ENCODE assay signal across 20 cellular contexts in genomic region chr10:95840121-95840520, GRCh38.
DNase-seq lines count a peak whose midpoint lies in the region; ATAC-seq and TF ChIP-seq lines count a peak whose summit lies in the region.
"Had no signal": no experiment of that assay in that cellular context is flagged by ENCODE, and none has a peak within 500 bp of the region (broad histone marks: within the 10 kb centered on the region; RNA-seq: fewer than 3 reads in every experiment).

No MANE protein-coding gene starts in this region.

- ATAC-seq in activated B cell treated with CpG ODN at 0.5 μM for 24 hours (ENCODE audit: low read depth) (no peak), GM21825 (IDR thresholded peaks at IDR 0.05; ENCODE audit: unreplicated experiment) (no peak)
- ATAC-seq in stimulated activated effector memory CD8-positive, alpha-beta T cell treated with anti-CD3 and anti-CD28 coated beads, Interleukin-12 subunit alpha, Interleukin-12 subunit beta, amount 100 ng/mL, for 72 hours = peak; percentile 63
- ATAC-seq: foreskin keratinocyte, sciatic nerve had no signal

- no peak for TF ChIP-seq POLR2A in stomach (IDR thresholded peaks at IDR 0.05)

- H3K27me3 ChIP-seq in hepatocyte (no peaks in the 10 kb centered on the region), stomach (no peaks in the 10 kb centered on the region)
- H3K27me3 ChIP-seq: BE2C, SJSA1, suprapubic skin had no signal

- H3K27ac Mint-ChIP-seq in IgD-negative memory B cell (peak overlapping the region; percentile 88 to 96 (median 93)), activated B cell treated with CpG ODN at 0.5 μM for 24 hours (peak overlapping the region; percentile 95)
- H3K27ac Mint-ChIP-seq in stimulated activated effector memory CD8-positive, alpha-beta T cell treated with anti-CD3 and anti-CD28 coated beads, Interleukin-12 subunit alpha, Interleukin-12 subunit beta, amount 100 ng/mL, for 72 hours = peak overlapping the region; percentile 81

- H3K9me3 ChIP-seq in hepatocyte (ENCODE audit: low read depth) = no peaks in the 10 kb centered on the region
- H3K9me3 ChIP-seq in stomach = no peaks in the 10 kb centered on the region
- H3K9me3 ChIP-seq: BE2C, SJSA1, suprapubic skin had no signal

- POLR2A ChIA-PET in activated B cell treated with CpG ODN at 0.5 μM for 24 hours (lab: Charles Lee) = interaction anchor here (1.4 to 20.2 kb wide), 9 partner anchors 8 to 145 kb away, joined by 3 to 572 read pairs (median 18); partner anchors contain the start of genes ENTPD1 and TCTN3

- H3K9me3 Mint-ChIP-seq in IgD-negative memory B cell = no peaks in the 10 kb centered on the region
- H3K9me3 Mint-ChIP-seq in activated B cell treated with CpG ODN at 0.5 μM for 24 hours = no peaks in the 10 kb centered on the region
- H3K9me3 Mint-ChIP-seq in stimulated activated effector memory CD8-positive, alpha-beta T cell treated with anti-CD3 and anti-CD28 coated beads, Interleukin-12 subunit alpha, Interleukin-12 subunit beta, amount 100 ng/mL, for 72 hours = peaks cover 2% of the 10 kb centered on the region

- no peaks in the 10 kb centered on the region for H4K20me1 ChIP-seq in hepatocyte (ENCODE audit: insufficient read depth, poor library complexity, severe bottlenecking)

- TF ChIP-seq EP300 in stomach (IDR thresholded peaks at IDR 0.05) = no peak

- H3K27ac ChIP-seq in hepatocyte (no peak overlapping the region), stomach (peak overlapping the region in 2 of 5 donors; percentile 54 to 60)
- H3K27ac ChIP-seq: foreskin keratinocyte, PC-9, SJSA1, suprapubic skin had no signal

- CTCF ChIA-PET in activated B cell treated with CpG ODN at 0.5 μM for 24 hours (lab: Charles Lee) = interaction anchor here (1.0 to 20.1 kb wide), 14 partner anchors 9 to 150 kb away, joined by 3 to 427 read pairs (median 16); partner anchors contain the start of genes ENTPD1 and TCTN3

- H3K27me3 Mint-ChIP-seq in IgD-negative memory B cell (no peaks in the 10 kb centered on the region), activated B cell treated with CpG ODN at 0.5 μM for 24 hours (no peaks in the 10 kb centered on the region)

- H3K4me1 ChIP-seq in hepatocyte (ENCODE audit: insufficient read depth) (no peaks in the 10 kb centered on the region), stomach (peaks cover 0 to 48% (median 21%) of the 10 kb centered on the region in 4 donors)
- H3K4me1 ChIP-seq: BE2C, foreskin keratinocyte, SJSA1 had no signal

- no peak for TF ChIP-seq CTCF in activated B cell treated with CpG ODN at 0.5 μM for 24 hours (IDR thresholded peaks at IDR 0.05)
- TF ChIP-seq CTCF in hepatocyte (IDR thresholded peaks at IDR 0.05; ENCODE audit: poor library complexity) = no peak
- no peak for TF ChIP-seq CTCF in stomach (IDR thresholded peaks at IDR 0.05)

- H3K36me3 ChIP-seq in hepatocyte (replicated peaks; ENCODE audit: insufficient read depth, low read depth) (no peaks in the 10 kb centered on the region), stomach (peaks cover 0 to 21% (median 11%) of the 10 kb centered on the region in 4 donors)
- H3K36me3 ChIP-seq: BE2C, SJSA1 had no signal

- H3K9me2 ChIP-seq in hepatocyte (replicated peaks; ENCODE audit: insufficient read depth) = no peaks in the 10 kb centered on the region

- H2AFZ ChIP-seq in hepatocyte = no peak overlapping the region
- H2AFZ ChIP-seq: PC-9 had no signal

- 59% methylated on average over 2 of the region's 2 CpGs for WGBS in hepatocyte (ENCODE audit: low lambda C conversion rate, missing lambda C conversion rate)
- 63 to 80% (median 73%) methylated on average over 2 of the region's 2 CpGs for WGBS in stomach, 5 donors

- H3K79me2 ChIP-seq in hepatocyte = no peaks in the 10 kb centered on the region

- no peak overlapping the region for H3K4me2 ChIP-seq in hepatocyte
- H3K4me2 ChIP-seq: PC-9 had no signal

- H3K4me1 Mint-ChIP-seq in IgD-negative memory B cell = peaks cover 45 to 59% (median 53%) of the 10 kb centered on the region in 3 donors
- H3K4me1 Mint-ChIP-seq in activated B cell treated with CpG ODN at 0.5 μM for 24 hours = peaks cover 71% of the 10 kb centered on the region
- peaks cover 53% of the 10 kb centered on the region for H3K4me1 Mint-ChIP-seq in stimulated activated effector memory CD8-positive, alpha-beta T cell treated with anti-CD3 and anti-CD28 coated beads, Interleukin-12 subunit alpha, Interleukin-12 subunit beta, amount 100 ng/mL, for 72 hours

- intact Hi-C loops in activated B cell treated with CpG ODN at 0.5 μM for 24 hours (cut with micrococcal nuclease) (no loop called here), stomach (cut with DNase I; ENCODE audit: low total_unique reads) (loop anchor here (5.0 kb wide), 1 partner anchor 148 kb away; the partner anchor contains the start of gene TCTN3)

- no peak overlapping the region for H3K4me3 ChIP-seq in hepatocyte
- H3K4me3 ChIP-seq in stomach = no peak overlapping the region
- H3K4me3 ChIP-seq: PC-9, SJSA1, suprapubic skin had no signal

- H3K36me3 Mint-ChIP-seq in IgD-negative memory B cell (peaks cover 2% of the 10 kb centered on the region), activated B cell treated with CpG ODN at 0.5 μM for 24 hours (ENCODE audit: low read depth) (peaks cover 44% of the 10 kb centered on the region)
- H3K36me3 Mint-ChIP-seq in stimulated activated effector memory CD8-positive, alpha-beta T cell treated with anti-CD3 and anti-CD28 coated beads, Interleukin-12 subunit alpha, Interleukin-12 subunit beta, amount 100 ng/mL, for 72 hours = peaks cover 39% of the 10 kb centered on the region

- DNase-seq in activated B cell treated with CpG ODN at 0.5 μM for 24 hours (no peak), left kidney (ENCODE audit: low read depth, low spot score) (peak; percentile 10), hepatocyte (ENCODE audit: low spot score) (no peak), stomach (no peak)
- DNase-seq in stimulated activated effector memory CD8-positive, alpha-beta T cell treated with anti-CD3 and anti-CD28 coated beads, Interleukin-12 subunit alpha, Interleukin-12 subunit beta, amount 100 ng/mL, for 72 hours (ENCODE audit: low spot score in 2 of 2) = no peak
- DNase-seq: activated CD4-positive, CD25-positive, alpha-beta regulatory T cell treated with anti-CD3 and anti-CD28 coated beads, Interleukin-2, amount 50 U/mL, for 72 hours; activated CD8-positive, alpha-beta memory T cell treated with anti-CD3 and anti-CD28 coated beads, Interleukin-2, amount 50 U/mL, for 4 hours; activated naive CD4-positive, alpha-beta T cell; BE2C; Karpas-422; NCI-H1092 treated with DMSO at 0.1 percent for 48 hours; NCI-H526; PC-9; T1000 had no signal

- H3K4me3 Mint-ChIP-seq in IgD-negative memory B cell (peak overlapping the region in 1 of 4 donors; percentile 50), activated B cell treated with CpG ODN at 0.5 μM for 24 hours (no peak overlapping the region)
- H3K4me3 Mint-ChIP-seq in stimulated activated effector memory CD8-positive, alpha-beta T cell treated with anti-CD3 and anti-CD28 coated beads, Interleukin-12 subunit alpha, Interleukin-12 subunit beta, amount 100 ng/mL, for 72 hours = peak overlapping the region; percentile 2
